ENCODE assay signal across 15 cellular contexts in genomic region chr5:149824115-149824514, GRCh38.
DNase-seq lines count a peak whose midpoint lies in the region; TF ChIP-seq lines count a peak whose summit lies in the region.
"Had no signal": no experiment of that assay in that cellular context is flagged by ENCODE, and none has a peak within 500 bp of the region (broad histone marks: within the 10 kb centered on the region; RNA-seq: fewer than 3 reads in every experiment).

No MANE protein-coding gene starts in this region.

- peaks cover 0 to 31% (median 0%) of the 10 kb centered on the region in 3 donors for H3K36me3 ChIP-seq in Peyer's patch
- peaks cover 0 to 23% of the 10 kb centered on the region in 2 experiments for H3K36me3 ChIP-seq in mesenchymal stem cell (ENCODE audit: control insufficient read depth in 1 of 2, insufficient read depth in 2 of 2, low read depth in 1 of 2, low read length in 2 of 2)
- H3K36me3 ChIP-seq in skeletal muscle tissue (ENCODE audit: control insufficient read depth in 3 of 3, insufficient read depth in 3 of 3, low read length in 3 of 3), result peaks cover 4 to 11% (median 6%) of the 10 kb centered on the region in 3 donors

- TF ChIP-seq CTCF in Peyer's patch (IDR thresholded peaks at IDR 0.05), result no peak
- no peak for TF ChIP-seq CTCF in endothelial cell (IDR thresholded peaks at IDR 0.05; ENCODE audit: unreplicated experiment)

- H3K36me3 Mint-ChIP-seq in endothelial cell (ENCODE audit: low read depth, unreplicated experiment), result no peaks in the 10 kb centered on the region

- peak overlapping the region; percentile 7 to 24 for H3K4ac ChIP-seq in mesenchymal stem cell (ENCODE audit: low read depth in 1 of 2, low read length in 2 of 2)

- DNase-seq in Peyer's patch, result no peak
- DNase-seq in endothelial cell (ENCODE audit: low spot score), result no peak
- no peak for DNase-seq in mesenchymal stem cell
- DNase-seq in NCI-H1436 treated with DMSO at 0.1 percent for 48 hours (lab: John Stamatoyannopoulos, UW), result no peak
- no peak for DNase-seq in activated CD8-positive, alpha-beta memory T cell treated with anti-CD3 and anti-CD28 coated beads for 24 hours
- DNase-seq in ACHN, result no peak
- DNase-seq in stimulated activated CD4-positive, alpha-beta T cell treated with anti-CD3 and anti-CD28 coated beads, Interleukin-4, amount 100 ng/mL, for 4 hours, result no peak
- DNase-seq: activated naive CD4-positive, alpha-beta T cell treated with anti-CD3 and anti-CD28 coated beads, Interleukin-2, amount 50 U/mL, for 16 hours; activated T-cell treated with anti-CD3 and anti-CD28 coated beads, Interleukin-2, amount 50 U/mL, for 1 hour; effector memory CD4-positive, alpha-beta T cell; NCI-H1417; stimulated activated naive CD4-positive, alpha-beta T cell; SW 1271 had no signal

- H2AFZ ChIP-seq in mesenchymal stem cell (ENCODE audit: low read depth, low read length), result no peak overlapping the region

- H3K4me1 Mint-ChIP-seq in endothelial cell (ENCODE audit: unreplicated experiment), result peaks cover 45% of the 10 kb centered on the region

- H3K9me3 ChIP-seq in Peyer's patch (no peaks in the 10 kb centered on the region), mesenchymal stem cell (ENCODE audit: control insufficient read depth, low read length) (no peaks in the 10 kb centered on the region), skeletal muscle tissue (ENCODE audit: control insufficient read depth in 3 of 3, low read length in 3 of 3) (no peaks in the 10 kb centered on the region)

- H3K4me1 ChIP-seq in Peyer's patch, result peaks cover 0 to 35% (median 0%) of the 10 kb centered on the region in 4 donors
- H3K4me1 ChIP-seq in mesenchymal stem cell (ENCODE audit: control insufficient read depth, insufficient read depth, low read depth, low read length), result peaks cover 5% of the 10 kb centered on the region
- H3K4me1 ChIP-seq in skeletal muscle tissue (ENCODE audit: control insufficient read depth in 3 of 3, insufficient read depth in 3 of 3, low read length in 3 of 3), result peaks cover 58 to 74% (median 71%) of the 10 kb centered on the region in 3 donors

- H3K79me1 ChIP-seq in mesenchymal stem cell (replicated peaks; ENCODE audit: low read length, poor library complexity, severe bottlenecking), result no peaks in the 10 kb centered on the region

- peaks cover 8% of the 10 kb centered on the region for H3K27me3 Mint-ChIP-seq in endothelial cell (ENCODE audit: unreplicated experiment)
- H3K27me3 Mint-ChIP-seq: memory B cell had no signal

- 93% methylated on average over 7 of the region's 7 CpGs for WGBS in mesenchymal stem cell

- no peak overlapping the region for H2BK5ac ChIP-seq in mesenchymal stem cell (ENCODE audit: low read depth, low read length, poor library complexity, severe bottlenecking)

- peak overlapping the region; percentile 22 for H4K91ac ChIP-seq in mesenchymal stem cell (ENCODE audit: low read length)

- peak overlapping the region in 1 of 2 experiments; percentile 26 for H3K18ac ChIP-seq in mesenchymal stem cell (ENCODE audit: low read depth in 1 of 2, low read length in 2 of 2)

- in situ Hi-C loops in ACHN (cut with HindIII; ENCODE audit: low pct_ligation_motif_present, low pct_unique_long_range_greater_than_20kb, low sequenced_read_pairs), result no loop called here

- peak overlapping the region; percentile 24 for H3K27ac Mint-ChIP-seq in endothelial cell (ENCODE audit: unreplicated experiment)
- H3K27ac Mint-ChIP-seq: memory B cell had no signal

- H3K9ac ChIP-seq in mesenchymal stem cell (ENCODE audit: low read length), result no peak overlapping the region
- peak overlapping the region; percentile 21 to 62 (median 48) for H3K9ac ChIP-seq in skeletal muscle tissue (ENCODE audit: low read depth in 1 of 3, low read length in 3 of 3)

- no peak overlapping the region for H2AK5ac ChIP-seq in mesenchymal stem cell (ENCODE audit: low read length, severe bottlenecking)

- H3K27me3 ChIP-seq in Peyer's patch, result no peaks in the 10 kb centered on the region
- no peaks in the 10 kb centered on the region for H3K27me3 ChIP-seq in mesenchymal stem cell (ENCODE audit: control insufficient read depth in 1 of 2, insufficient read depth in 1 of 2, low read length in 2 of 2)
- H3K27me3 ChIP-seq in skeletal muscle tissue (ENCODE audit: control insufficient read depth in 3 of 3, insufficient read depth in 3 of 3, low read length in 3 of 3), result no peaks in the 10 kb centered on the region

- H2BK15ac ChIP-seq in mesenchymal stem cell (ENCODE audit: low read depth, poor library complexity, severe bottlenecking), result no peak overlapping the region

- no peak for TF ChIP-seq POLR2A in Peyer's patch (IDR thresholded peaks at IDR 0.05)

- peak overlapping the region; percentile 30 to 83 (median 56) for H3K27ac ChIP-seq in Peyer's patch
- no peak overlapping the region for H3K27ac ChIP-seq in mesenchymal stem cell (ENCODE audit: low read length, poor library complexity, severe bottlenecking)
- peak overlapping the region; percentile 89 for H3K27ac ChIP-seq in skeletal muscle tissue (ENCODE audit: low read depth, low read length)

- H3K4me3 Mint-ChIP-seq in endothelial cell (ENCODE audit: unreplicated experiment), result no peak overlapping the region
- H3K4me3 Mint-ChIP-seq: memory B cell had no signal

- H3K9me3 Mint-ChIP-seq in endothelial cell (ENCODE audit: unreplicated experiment), result no peaks in the 10 kb centered on the region
- H3K9me3 Mint-ChIP-seq: memory B cell had no signal

- no peak overlapping the region for H3K4me2 ChIP-seq in mesenchymal stem cell (ENCODE audit: low read length, poor library complexity, severe bottlenecking)

- no peak overlapping the region for H3K23ac ChIP-seq in mesenchymal stem cell (ENCODE audit: low read length in 2 of 2)

- H4K8ac ChIP-seq in mesenchymal stem cell (ENCODE audit: low read length), result peak overlapping the region; percentile 22

- peak overlapping the region in 1 of 2 experiments; percentile 70 for H2BK12ac ChIP-seq in mesenchymal stem cell (ENCODE audit: low read length in 2 of 2)

- H2BK120ac ChIP-seq in mesenchymal stem cell (ENCODE audit: low read depth, low read length), result no peak overlapping the region

- peak overlapping the region in 1 of 2 experiments; percentile 53 for H3K14ac ChIP-seq in mesenchymal stem cell (ENCODE audit: low read length in 2 of 2)

- H3K4me3 ChIP-seq in Peyer's patch (no peak overlapping the region), mesenchymal stem cell (ENCODE audit: insufficient read depth in 1 of 2, low read depth in 1 of 2, low read length in 2 of 2) (no peak overlapping the region), skeletal muscle tissue (ENCODE audit: low read length in 3 of 3) (peak overlapping the region; percentile 48 to 58 (median 51))

Comparison
In these comparisons a context has a peak if more than half of its experiments do, and no peak if none do; other contexts are left out.
1. H3K4me3 ChIP-seq: peak in skeletal muscle tissue (3 of 3); none in Peyer's patch (0 of 4) and mesenchymal stem cell (0 of 2).